In the genomic region with DNA sequence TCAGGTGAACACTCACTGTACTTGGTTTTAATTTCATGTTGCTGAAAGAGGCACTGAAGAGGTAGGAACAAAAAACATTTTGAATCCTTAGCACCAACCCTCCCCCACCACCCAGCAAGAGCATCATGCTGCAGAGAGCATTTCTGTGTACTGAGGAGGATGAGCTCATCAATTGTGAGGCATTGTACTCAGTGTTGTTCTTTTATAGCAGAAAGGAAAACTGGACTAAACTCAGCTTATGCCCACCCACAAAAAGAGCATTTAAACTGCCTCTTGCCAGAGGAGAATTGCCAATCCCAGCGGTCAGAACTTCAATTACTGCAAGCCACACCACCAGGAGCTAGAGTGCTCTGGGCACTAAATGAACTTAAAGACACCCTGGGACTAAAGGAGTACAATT, we compare ENCODE assay signal across 19 cellular contexts.
"Had no signal": no experiment of that assay in that cellular context is flagged by ENCODE, and none has a peak within 500 bp of the region (broad histone marks: within the 10 kb centered on the region; RNA-seq: fewer than 3 reads in every experiment).

No MANE protein-coding gene starts in this region.

- H3K27ac ChIP-seq: coronary artery, heart left ventricle, left ventricle myocardium inferior, lower lobe of right lung, parathyroid adenoma, psoas muscle, sigmoid colon, skin epidermis, tibial nerve, upper lobe of right lung, vagina had no signal

- H3K36me3 Mint-ChIP-seq: naive B cell had no signal

- H3K27ac Mint-ChIP-seq: naive B cell, nephron had no signal

- H3K4me1 Mint-ChIP-seq: naive B cell, nephron had no signal

- H3K9me3 ChIP-seq: heart left ventricle, left ventricle myocardium inferior, lower lobe of right lung, psoas muscle, sigmoid colon, tibial nerve, upper lobe of right lung, vagina had no signal

- H3K4me1 ChIP-seq: heart left ventricle, left ventricle myocardium inferior, lower lobe of right lung, parathyroid adenoma, psoas muscle, sigmoid colon, tibial nerve, upper lobe of right lung, vagina had no signal

- H3K27me3 Mint-ChIP-seq: naive B cell had no signal

- ATAC-seq: heart left ventricle, lower lobe of right lung, psoas muscle, upper lobe of right lung had no signal

- H3K9me3 Mint-ChIP-seq: nephron had no signal

- H3K36me3 ChIP-seq: heart left ventricle, left ventricle myocardium inferior, lower lobe of right lung, sigmoid colon, tibial nerve, upper lobe of right lung, vagina had no signal

- H3K27me3 ChIP-seq: heart left ventricle, sigmoid colon, tibial nerve, upper lobe of right lung, vagina had no signal

- H3K4me3 Mint-ChIP-seq: naive B cell, nephron had no signal

- DNase-seq: effector CD8-positive, alpha-beta T cell; foreskin melanocyte; heart left ventricle; islet precursor cell; left ventricle myocardium inferior; lower lobe of right lung; mesenchymal stem cell; naive B cell; psoas muscle; sigmoid colon; stimulated activated CD4-positive, alpha-beta T cell treated with anti-CD3 and anti-CD28 coated beads, Interleukin-12 subunit alpha, Interleukin-12 subunit beta, amount 100 ng/mL, for 4 hours; stimulated activated naive CD4-positive, alpha-beta T cell treated with Interleukin-2 at 50 U/mL for 16 hours; upper lobe of right lung had no signal

- H3K4me3 ChIP-seq: coronary artery, heart left ventricle, left ventricle myocardium inferior, lower lobe of right lung, psoas muscle, sigmoid colon, skin epidermis, tibial nerve, upper lobe of right lung, vagina had no signal
